In genomic region chr11:96061730-96062524, GRCh38 we compare ENCODE assay signal across 9 cellular contexts.
A peak's percentile ranks its signal among the peaks of the same experiment; 100 is the strongest.
DNase-seq lines count a peak whose midpoint lies in the region; ATAC-seq and TF ChIP-seq lines count a peak whose summit lies in the region.
"Had no signal": no experiment of that assay in that cellular context is flagged by ENCODE, and none has a peak within 500 bp of the region (broad histone marks: within the 10 kb centered on the region; RNA-seq: fewer than 3 reads in every experiment).

No MANE protein-coding gene starts in this region.

- peak; percentile 55 for DNase-seq in activated CD8-positive, alpha-beta memory T cell treated with anti-CD3 and anti-CD28 coated beads, Interleukin-2, amount 10 ng/mL, durations not matched to agents 7 days and 5 days
- DNase-seq in activated CD8-positive, alpha-beta memory T cell treated with anti-CD3 and anti-CD28 coated beads for 24 hours, result no peak
- no peak for DNase-seq in activated naive CD8-positive, alpha-beta T cell treated with anti-CD3 and anti-CD28 coated beads, Interleukin-2, amount 50 U/mL, for 24 hours
- DNase-seq in spleen, result no peak
- DNase-seq in mesenteric fat pad (ENCODE audit: low spot score), result no peak
- no peak for DNase-seq in cerebellar cortex (ENCODE audit: low spot score)
- no peak for DNase-seq in AG08396 (ENCODE audit: low spot score)
- DNase-seq: heart right ventricle had no signal

- peaks cover 38% of the 10 kb centered on the region for H3K4me1 Mint-ChIP-seq in activated CD8-positive, alpha-beta memory T cell treated with anti-CD3 and anti-CD28 coated beads, Interleukin-2, amount 10 ng/mL, durations not matched to agents 7 days and 5 days
- H3K4me1 Mint-ChIP-seq in activated naive CD8-positive, alpha-beta T cell treated with anti-CD3 and anti-CD28 coated beads, Interleukin-2, amount 50 U/mL, for 24 hours, result peaks cover 80% of the 10 kb centered on the region

- H3K36me3 Mint-ChIP-seq in activated CD8-positive, alpha-beta memory T cell treated with anti-CD3 and anti-CD28 coated beads, Interleukin-2, amount 10 ng/mL, durations not matched to agents 7 days and 5 days, result peaks cover 16% of the 10 kb centered on the region
- peaks cover 26% of the 10 kb centered on the region for H3K36me3 Mint-ChIP-seq in activated naive CD8-positive, alpha-beta T cell treated with anti-CD3 and anti-CD28 coated beads, Interleukin-2, amount 50 U/mL, for 24 hours (ENCODE audit: low read depth)

- peaks cover 0 to 35% (median 14%) of the 10 kb centered on the region in 6 donors for H3K4me1 ChIP-seq in spleen

- no peaks in the 10 kb centered on the region for H3K9me3 ChIP-seq in spleen
- H3K9me3 ChIP-seq: heart right ventricle had no signal

- no peak overlapping the region for H3K4me3 ChIP-seq in spleen
- H3K4me3 ChIP-seq: heart right ventricle had no signal

- ATAC-seq in activated CD8-positive, alpha-beta memory T cell treated with anti-CD3 and anti-CD28 coated beads, Interleukin-2, amount 10 ng/mL, durations not matched to agents 7 days and 5 days, result peak; percentile 89
- peak; percentile 74 for ATAC-seq in HG03196 (IDR thresholded peaks at IDR 0.05; ENCODE audit: unreplicated experiment)
- ATAC-seq in activated naive CD8-positive, alpha-beta T cell treated with anti-CD3 and anti-CD28 coated beads, Interleukin-2, amount 50 U/mL, for 24 hours, result peak; percentile 92
- ATAC-seq: heart right ventricle had no signal

- TF ChIP-seq POLR2A in spleen (IDR thresholded peaks at IDR 0.05), result no peak

- CTCF ChIA-PET in activated CD8-positive, alpha-beta memory T cell treated with anti-CD3 and anti-CD28 coated beads, Interleukin-2, amount 10 ng/mL, durations not matched to agents 7 days and 5 days (lab: Charles Lee), result interaction anchor here (1.1 to 2.1 kb wide), 3 partner anchors 30 to 281 kb away, joined by 4 to 7 read pairs (median 5); partner anchors contain the start of gene MAML2

- no peaks in the 10 kb centered on the region for H3K27me3 Mint-ChIP-seq in activated CD8-positive, alpha-beta memory T cell treated with anti-CD3 and anti-CD28 coated beads, Interleukin-2, amount 10 ng/mL, durations not matched to agents 7 days and 5 days
- no peaks in the 10 kb centered on the region for H3K27me3 Mint-ChIP-seq in activated naive CD8-positive, alpha-beta T cell treated with anti-CD3 and anti-CD28 coated beads, Interleukin-2, amount 50 U/mL, for 24 hours

- H3K27ac ChIP-seq in spleen, result peak overlapping the region in 6 of 8 donors; percentile 1 to 43 (median 34)
- H3K27ac ChIP-seq: heart right ventricle had no signal

- 85 to 87% (median 86%) methylated on average over 3 of the region's 3 CpGs for WGBS in spleen, 5 donors

- intact Hi-C loops in spleen (cut with DNase I; ENCODE audit: low total_unique reads), result no loop called here

- peaks cover 0 to 8% (median 0%) of the 10 kb centered on the region in 6 donors for H3K36me3 ChIP-seq in spleen
- H3K36me3 ChIP-seq: heart right ventricle had no signal

- no peak for TF ChIP-seq CTCF in spleen (IDR thresholded peaks at IDR 0.05 in 8 of 11, conservative IDR thresholded peaks at IDR 0.05 in 3 of 11)

- peak overlapping the region; percentile 31 for H3K27ac Mint-ChIP-seq in activated CD8-positive, alpha-beta memory T cell treated with anti-CD3 and anti-CD28 coated beads, Interleukin-2, amount 10 ng/mL, durations not matched to agents 7 days and 5 days
- H3K27ac Mint-ChIP-seq in activated naive CD8-positive, alpha-beta T cell treated with anti-CD3 and anti-CD28 coated beads, Interleukin-2, amount 50 U/mL, for 24 hours, result peak overlapping the region; percentile 93

- H3K27me3 ChIP-seq in spleen (replicated peaks in 1 of 7), result no peaks in the 10 kb centered on the region
- H3K27me3 ChIP-seq: heart right ventricle had no signal

- H3K4me3 Mint-ChIP-seq in activated CD8-positive, alpha-beta memory T cell treated with anti-CD3 and anti-CD28 coated beads, Interleukin-2, amount 10 ng/mL, durations not matched to agents 7 days and 5 days, result no peak overlapping the region
- peak overlapping the region; percentile 62 for H3K4me3 Mint-ChIP-seq in activated naive CD8-positive, alpha-beta T cell treated with anti-CD3 and anti-CD28 coated beads, Interleukin-2, amount 50 U/mL, for 24 hours

- H3K9me3 Mint-ChIP-seq in activated CD8-positive, alpha-beta memory T cell treated with anti-CD3 and anti-CD28 coated beads, Interleukin-2, amount 10 ng/mL, durations not matched to agents 7 days and 5 days (ENCODE audit: low read depth), result no peaks in the 10 kb centered on the region
- H3K9me3 Mint-ChIP-seq in activated naive CD8-positive, alpha-beta T cell treated with anti-CD3 and anti-CD28 coated beads, Interleukin-2, amount 50 U/mL, for 24 hours, result no peaks in the 10 kb centered on the region
